In the genomic region with DNA sequence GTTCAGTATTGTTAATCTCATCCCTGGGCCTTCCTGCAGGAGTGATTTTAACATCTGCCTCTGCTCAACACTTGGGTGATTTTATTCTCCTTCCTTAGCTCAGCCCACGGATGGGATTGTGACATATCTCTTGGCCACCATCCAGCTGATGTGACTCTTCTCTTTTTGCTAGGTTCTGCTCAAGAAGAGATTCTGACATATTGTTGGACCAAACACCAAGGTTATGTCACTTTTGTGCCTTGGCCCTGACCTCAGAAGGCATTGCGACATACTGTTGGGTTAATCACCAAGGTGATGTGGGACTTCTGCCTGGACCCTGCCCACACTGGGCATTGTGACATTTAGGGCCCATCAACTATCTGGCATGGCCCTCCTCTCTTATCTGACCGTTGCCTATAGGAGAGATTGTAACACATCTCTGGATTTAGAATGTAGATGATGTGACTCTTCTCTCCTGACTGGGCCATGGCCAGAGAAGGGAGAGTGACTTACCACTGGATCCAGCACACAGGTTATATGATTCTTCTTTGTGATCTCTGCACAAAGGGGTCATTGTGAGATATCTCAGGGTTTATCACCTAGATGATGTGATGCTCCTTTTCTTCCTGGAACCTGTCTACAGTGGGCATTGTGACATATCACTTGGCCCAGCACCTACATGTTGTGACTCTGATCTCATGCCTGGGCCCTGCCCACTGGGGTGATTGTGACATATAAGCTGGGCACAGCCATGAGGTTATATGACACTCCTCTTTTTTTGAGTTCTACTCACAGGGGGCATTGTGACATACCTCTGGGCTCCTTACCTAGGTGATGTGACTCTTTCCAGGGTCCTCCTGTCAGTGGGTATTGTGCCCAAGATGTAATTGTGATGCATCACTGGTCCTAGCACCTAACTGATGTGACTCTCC, we compare ENCODE assay signal across 1 cellular context.
TF ChIP-seq lines count a peak whose summit lies in the region.

No MANE protein-coding gene starts in this region.

TF ChIP-seq in K562, 482 proteins besides CTCF, POLR2A, EP300 and RAD21 (continued from another document and continues in another):
- TF ChIP-seq, protein P1, sequence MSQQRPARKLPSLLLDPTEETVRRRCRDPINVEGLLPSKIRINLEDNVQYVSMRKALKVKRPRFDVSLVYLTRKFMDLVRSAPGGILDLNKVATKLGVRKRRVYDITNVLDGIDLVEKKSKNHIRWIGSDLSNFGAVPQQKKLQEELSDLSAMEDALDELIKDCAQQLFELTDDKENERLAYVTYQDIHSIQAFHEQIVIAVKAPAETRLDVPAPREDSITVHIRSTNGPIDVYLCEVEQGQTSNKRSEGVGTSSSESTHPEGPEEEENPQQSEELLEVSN (IDR thresholded peaks at IDR 0.05; ENCODE audit: borderline replicate concordance in 1 of 2, extremely low read depth in 1 of 2, insufficient read depth in 1 of 2, insufficient read length in 1 of 2, low read depth in 1 of 2, low read length in 1 of 2, poor library complexity in 1 of 2, severe bottlenecking in 1 of 2): no peak
- TF ChIP-seq TAF9B (IDR thresholded peaks at IDR 0.05; ENCODE audit: partially characterized antibody) (peak; percentile 55), SMARCA5 (IDR thresholded peaks at IDR 0.05) (no peak), TEAD2 (tag; IDR thresholded peaks at IDR 0.05) (0 out of 2 replicates have a peak, but pooled peaks have one; percentile 51), POLR2AphosphoS5 (IDR thresholded peaks at IDR 0.05; ENCODE audit: control insufficient read depth, insufficient read depth, low read depth, low read length) (peak; percentile 24; the same call in 1 of the 2 replicates), GATA2 (CRISPR knock-in tag; IDR thresholded peaks at IDR 0.05) (no peak), POLR2B (IDR thresholded peaks at IDR 0.05; ENCODE audit: low read depth, partially characterized antibody) (no peak), MAFK (IDR thresholded peaks at IDR 0.05; ENCODE audit: low read length) (peak; percentile 76), CAMTA2 (CRISPR knock-in tag; conservative IDR thresholded peaks at IDR 0.05) (no peak), E2F3 (CRISPR knock-in tag; IDR thresholded peaks at IDR 0.05) (no peak), MCM3 (IDR thresholded peaks at IDR 0.05) (no peak), ZNF316 (IDR thresholded peaks at IDR 0.05) (peak; percentile 88), ARHGAP35 (IDR thresholded peaks at IDR 0.05; ENCODE audit: partially characterized antibody) (no peak), FOSL1 (tag; conservative IDR thresholded peaks at IDR 0.05) (peak; percentile 62), ETV6 (IDR thresholded peaks at IDR 0.05; ENCODE audit: borderline replicate concordance in 1 of 2, low read depth in 2 of 2, low read length in 1 of 2) (no peak), ETV6 (CRISPR knock-in tag; IDR thresholded peaks at IDR 0.05; ENCODE audit: borderline replicate concordance) (no peak), ZNF778 (CRISPR knock-in tag; IDR thresholded peaks at IDR 0.05) (no peak), ZNF274 (IDR thresholded peaks at IDR 0.05; ENCODE audit: borderline replicate concordance, low read depth, low read length) (no peak), RUNX1 (IDR thresholded peaks at IDR 0.05; ENCODE audit: low read depth) (no peak), ZC3H11A (IDR thresholded peaks at IDR 0.05; ENCODE audit: low read depth, low read length) (no peak), PHB (CRISPR knock-in tag; IDR thresholded peaks at IDR 0.05) (0 out of 2 replicates have a peak, but pooled peaks have one; percentile 25), ZNF133 (CRISPR knock-in tag; IDR thresholded peaks at IDR 0.05) (no peak), CEBPB (tag; IDR thresholded peaks at IDR 0.05) (peak; percentile 100), CEBPG (CRISPR knock-in tag; IDR thresholded peaks at IDR 0.05) (peak; percentile 93), CEBPG (tag; conservative IDR thresholded peaks at IDR 0.05 in 1 of 2, IDR thresholded peaks at IDR 0.05 in 1 of 2) (peak; percentile 98 to 100), COPS2 (conservative IDR thresholded peaks at IDR 0.05) (no peak), ZNF224 (CRISPR knock-in tag; IDR thresholded peaks at IDR 0.05) (no peak), MTA3 (IDR thresholded peaks at IDR 0.05; ENCODE audit: borderline replicate concordance) (peak; percentile 91), CBFA2T3 (IDR thresholded peaks at IDR 0.05) (peak; percentile 83), ZNF507 (tag; conservative IDR thresholded peaks at IDR 0.05) (no peak), PURB (CRISPR knock-in tag; IDR thresholded peaks at IDR 0.05; ENCODE audit: low read depth) (no peak), HNRNPL (IDR thresholded peaks at IDR 0.05; ENCODE audit: low read depth, low read length) (no peak)
- TF ChIP-seq, protein P2, sequence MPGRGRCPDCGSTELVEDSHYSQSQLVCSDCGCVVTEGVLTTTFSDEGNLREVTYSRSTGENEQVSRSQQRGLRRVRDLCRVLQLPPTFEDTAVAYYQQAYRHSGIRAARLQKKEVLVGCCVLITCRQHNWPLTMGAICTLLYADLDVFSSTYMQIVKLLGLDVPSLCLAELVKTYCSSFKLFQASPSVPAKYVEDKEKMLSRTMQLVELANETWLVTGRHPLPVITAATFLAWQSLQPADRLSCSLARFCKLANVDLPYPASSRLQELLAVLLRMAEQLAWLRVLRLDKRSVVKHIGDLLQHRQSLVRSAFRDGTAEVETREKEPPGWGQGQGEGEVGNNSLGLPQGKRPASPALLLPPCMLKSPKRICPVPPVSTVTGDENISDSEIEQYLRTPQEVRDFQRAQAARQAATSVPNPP (IDR thresholded peaks at IDR 0.05; ENCODE audit: borderline replicate concordance, insufficient read depth, insufficient read length): no peak
- TF ChIP-seq, protein P3, sequence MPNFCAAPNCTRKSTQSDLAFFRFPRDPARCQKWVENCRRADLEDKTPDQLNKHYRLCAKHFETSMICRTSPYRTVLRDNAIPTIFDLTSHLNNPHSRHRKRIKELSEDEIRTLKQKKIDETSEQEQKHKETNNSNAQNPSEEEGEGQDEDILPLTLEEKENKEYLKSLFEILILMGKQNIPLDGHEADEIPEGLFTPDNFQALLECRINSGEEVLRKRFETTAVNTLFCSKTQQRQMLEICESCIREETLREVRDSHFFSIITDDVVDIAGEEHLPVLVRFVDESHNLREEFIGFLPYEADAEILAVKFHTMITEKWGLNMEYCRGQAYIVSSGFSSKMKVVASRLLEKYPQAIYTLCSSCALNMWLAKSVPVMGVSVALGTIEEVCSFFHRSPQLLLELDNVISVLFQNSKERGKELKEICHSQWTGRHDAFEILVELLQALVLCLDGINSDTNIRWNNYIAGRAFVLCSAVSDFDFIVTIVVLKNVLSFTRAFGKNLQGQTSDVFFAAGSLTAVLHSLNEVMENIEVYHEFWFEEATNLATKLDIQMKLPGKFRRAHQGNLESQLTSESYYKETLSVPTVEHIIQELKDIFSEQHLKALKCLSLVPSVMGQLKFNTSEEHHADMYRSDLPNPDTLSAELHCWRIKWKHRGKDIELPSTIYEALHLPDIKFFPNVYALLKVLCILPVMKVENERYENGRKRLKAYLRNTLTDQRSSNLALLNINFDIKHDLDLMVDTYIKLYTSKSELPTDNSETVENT (CRISPR knock-in tag; IDR thresholded peaks at IDR 0.05): no peak
- TF ChIP-seq, protein P4, sequence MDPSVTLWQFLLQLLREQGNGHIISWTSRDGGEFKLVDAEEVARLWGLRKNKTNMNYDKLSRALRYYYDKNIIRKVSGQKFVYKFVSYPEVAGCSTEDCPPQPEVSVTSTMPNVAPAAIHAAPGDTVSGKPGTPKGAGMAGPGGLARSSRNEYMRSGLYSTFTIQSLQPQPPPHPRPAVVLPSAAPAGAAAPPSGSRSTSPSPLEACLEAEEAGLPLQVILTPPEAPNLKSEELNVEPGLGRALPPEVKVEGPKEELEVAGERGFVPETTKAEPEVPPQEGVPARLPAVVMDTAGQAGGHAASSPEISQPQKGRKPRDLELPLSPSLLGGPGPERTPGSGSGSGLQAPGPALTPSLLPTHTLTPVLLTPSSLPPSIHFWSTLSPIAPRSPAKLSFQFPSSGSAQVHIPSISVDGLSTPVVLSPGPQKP (CRISPR knock-in tag; IDR thresholded peaks at IDR 0.05): no peak
- TF ChIP-seq, protein P5, sequence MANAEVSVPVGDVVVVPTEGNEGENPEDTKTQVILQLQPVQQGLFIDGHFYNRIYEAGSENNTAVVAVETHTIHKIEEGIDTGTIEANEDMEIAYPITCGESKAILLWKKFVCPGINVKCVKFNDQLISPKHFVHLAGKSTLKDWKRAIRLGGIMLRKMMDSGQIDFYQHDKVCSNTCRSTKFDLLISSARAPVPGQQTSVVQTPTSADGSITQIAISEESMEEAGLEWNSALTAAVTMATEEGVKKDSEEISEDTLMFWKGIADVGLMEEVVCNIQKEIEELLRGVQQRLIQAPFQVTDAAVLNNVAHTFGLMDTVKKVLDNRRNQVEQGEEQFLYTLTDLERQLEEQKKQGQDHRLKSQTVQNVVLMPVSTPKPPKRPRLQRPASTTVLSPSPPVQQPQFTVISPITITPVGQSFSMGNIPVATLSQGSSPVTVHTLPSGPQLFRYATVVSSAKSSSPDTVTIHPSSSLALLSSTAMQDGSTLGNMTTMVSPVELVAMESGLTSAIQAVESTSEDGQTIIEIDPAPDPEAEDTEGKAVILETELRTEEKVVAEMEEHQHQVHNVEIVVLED (CRISPR knock-in tag; IDR thresholded peaks at IDR 0.05): no peak
- TF ChIP-seq, protein P6, sequence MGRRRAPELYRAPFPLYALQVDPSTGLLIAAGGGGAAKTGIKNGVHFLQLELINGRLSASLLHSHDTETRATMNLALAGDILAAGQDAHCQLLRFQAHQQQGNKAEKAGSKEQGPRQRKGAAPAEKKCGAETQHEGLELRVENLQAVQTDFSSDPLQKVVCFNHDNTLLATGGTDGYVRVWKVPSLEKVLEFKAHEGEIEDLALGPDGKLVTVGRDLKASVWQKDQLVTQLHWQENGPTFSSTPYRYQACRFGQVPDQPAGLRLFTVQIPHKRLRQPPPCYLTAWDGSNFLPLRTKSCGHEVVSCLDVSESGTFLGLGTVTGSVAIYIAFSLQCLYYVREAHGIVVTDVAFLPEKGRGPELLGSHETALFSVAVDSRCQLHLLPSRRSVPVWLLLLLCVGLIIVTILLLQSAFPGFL (CRISPR knock-in tag; IDR thresholded peaks at IDR 0.05): no peak
- TF ChIP-seq, protein P7, sequence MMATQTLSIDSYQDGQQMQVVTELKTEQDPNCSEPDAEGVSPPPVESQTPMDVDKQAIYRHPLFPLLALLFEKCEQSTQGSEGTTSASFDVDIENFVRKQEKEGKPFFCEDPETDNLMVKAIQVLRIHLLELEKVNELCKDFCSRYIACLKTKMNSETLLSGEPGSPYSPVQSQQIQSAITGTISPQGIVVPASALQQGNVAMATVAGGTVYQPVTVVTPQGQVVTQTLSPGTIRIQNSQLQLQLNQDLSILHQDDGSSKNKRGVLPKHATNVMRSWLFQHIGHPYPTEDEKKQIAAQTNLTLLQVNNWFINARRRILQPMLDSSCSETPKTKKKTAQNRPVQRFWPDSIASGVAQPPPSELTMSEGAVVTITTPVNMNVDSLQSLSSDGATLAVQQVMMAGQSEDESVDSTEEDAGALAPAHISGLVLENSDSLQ (IDR thresholded peaks at IDR 0.05): peak; percentile 84
- TF ChIP-seq, protein P8, sequence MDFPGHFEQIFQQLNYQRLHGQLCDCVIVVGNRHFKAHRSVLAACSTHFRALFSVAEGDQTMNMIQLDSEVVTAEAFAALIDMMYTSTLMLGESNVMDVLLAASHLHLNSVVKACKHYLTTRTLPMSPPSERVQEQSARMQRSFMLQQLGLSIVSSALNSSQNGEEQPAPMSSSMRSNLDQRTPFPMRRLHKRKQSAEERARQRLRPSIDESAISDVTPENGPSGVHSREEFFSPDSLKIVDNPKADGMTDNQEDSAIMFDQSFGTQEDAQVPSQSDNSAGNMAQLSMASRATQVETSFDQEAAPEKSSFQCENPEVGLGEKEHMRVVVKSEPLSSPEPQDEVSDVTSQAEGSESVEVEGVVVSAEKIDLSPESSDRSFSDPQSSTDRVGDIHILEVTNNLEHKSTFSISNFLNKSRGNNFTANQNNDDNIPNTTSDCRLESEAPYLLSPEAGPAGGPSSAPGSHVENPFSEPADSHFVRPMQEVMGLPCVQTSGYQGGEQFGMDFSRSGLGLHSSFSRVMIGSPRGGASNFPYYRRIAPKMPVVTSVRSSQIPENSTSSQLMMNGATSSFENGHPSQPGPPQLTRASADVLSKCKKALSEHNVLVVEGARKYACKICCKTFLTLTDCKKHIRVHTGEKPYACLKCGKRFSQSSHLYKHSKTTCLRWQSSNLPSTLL (IDR thresholded peaks at IDR 0.05): no peak
- TF ChIP-seq, protein P9, sequence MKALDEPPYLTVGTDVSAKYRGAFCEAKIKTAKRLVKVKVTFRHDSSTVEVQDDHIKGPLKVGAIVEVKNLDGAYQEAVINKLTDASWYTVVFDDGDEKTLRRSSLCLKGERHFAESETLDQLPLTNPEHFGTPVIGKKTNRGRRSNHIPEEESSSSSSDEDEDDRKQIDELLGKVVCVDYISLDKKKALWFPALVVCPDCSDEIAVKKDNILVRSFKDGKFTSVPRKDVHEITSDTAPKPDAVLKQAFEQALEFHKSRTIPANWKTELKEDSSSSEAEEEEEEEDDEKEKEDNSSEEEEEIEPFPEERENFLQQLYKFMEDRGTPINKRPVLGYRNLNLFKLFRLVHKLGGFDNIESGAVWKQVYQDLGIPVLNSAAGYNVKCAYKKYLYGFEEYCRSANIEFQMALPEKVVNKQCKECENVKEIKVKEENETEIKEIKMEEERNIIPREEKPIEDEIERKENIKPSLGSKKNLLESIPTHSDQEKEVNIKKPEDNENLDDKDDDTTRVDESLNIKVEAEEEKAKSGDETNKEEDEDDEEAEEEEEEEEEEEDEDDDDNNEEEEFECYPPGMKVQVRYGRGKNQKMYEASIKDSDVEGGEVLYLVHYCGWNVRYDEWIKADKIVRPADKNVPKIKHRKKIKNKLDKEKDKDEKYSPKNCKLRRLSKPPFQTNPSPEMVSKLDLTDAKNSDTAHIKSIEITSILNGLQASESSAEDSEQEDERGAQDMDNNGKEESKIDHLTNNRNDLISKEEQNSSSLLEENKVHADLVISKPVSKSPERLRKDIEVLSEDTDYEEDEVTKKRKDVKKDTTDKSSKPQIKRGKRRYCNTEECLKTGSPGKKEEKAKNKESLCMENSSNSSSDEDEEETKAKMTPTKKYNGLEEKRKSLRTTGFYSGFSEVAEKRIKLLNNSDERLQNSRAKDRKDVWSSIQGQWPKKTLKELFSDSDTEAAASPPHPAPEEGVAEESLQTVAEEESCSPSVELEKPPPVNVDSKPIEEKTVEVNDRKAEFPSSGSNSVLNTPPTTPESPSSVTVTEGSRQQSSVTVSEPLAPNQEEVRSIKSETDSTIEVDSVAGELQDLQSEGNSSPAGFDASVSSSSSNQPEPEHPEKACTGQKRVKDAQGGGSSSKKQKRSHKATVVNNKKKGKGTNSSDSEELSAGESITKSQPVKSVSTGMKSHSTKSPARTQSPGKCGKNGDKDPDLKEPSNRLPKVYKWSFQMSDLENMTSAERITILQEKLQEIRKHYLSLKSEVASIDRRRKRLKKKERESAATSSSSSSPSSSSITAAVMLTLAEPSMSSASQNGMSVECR (CRISPR knock-in tag; IDR thresholded peaks at IDR 0.05): 0 out of 2 replicates have a peak, but pooled peaks have one; percentile 24
- TF ChIP-seq, protein P10, sequence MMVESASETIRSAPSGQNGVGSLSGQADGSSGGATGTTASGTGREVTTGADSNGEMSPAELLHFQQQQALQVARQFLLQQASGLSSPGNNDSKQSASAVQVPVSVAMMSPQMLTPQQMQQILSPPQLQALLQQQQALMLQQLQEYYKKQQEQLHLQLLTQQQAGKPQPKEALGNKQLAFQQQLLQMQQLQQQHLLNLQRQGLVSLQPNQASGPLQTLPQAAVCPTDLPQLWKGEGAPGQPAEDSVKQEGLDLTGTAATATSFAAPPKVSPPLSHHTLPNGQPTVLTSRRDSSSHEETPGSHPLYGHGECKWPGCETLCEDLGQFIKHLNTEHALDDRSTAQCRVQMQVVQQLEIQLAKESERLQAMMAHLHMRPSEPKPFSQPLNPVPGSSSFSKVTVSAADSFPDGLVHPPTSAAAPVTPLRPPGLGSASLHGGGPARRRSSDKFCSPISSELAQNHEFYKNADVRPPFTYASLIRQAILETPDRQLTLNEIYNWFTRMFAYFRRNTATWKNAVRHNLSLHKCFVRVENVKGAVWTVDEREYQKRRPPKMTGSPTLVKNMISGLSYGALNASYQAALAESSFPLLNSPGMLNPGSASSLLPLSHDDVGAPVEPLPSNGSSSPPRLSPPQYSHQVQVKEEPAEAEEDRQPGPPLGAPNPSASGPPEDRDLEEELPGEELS (CRISPR knock-in tag; IDR thresholded peaks at IDR 0.05; ENCODE audit: borderline replicate concordance): no peak
